8 cellular contexts compared by ENCODE assay signal in the genomic region with DNA sequence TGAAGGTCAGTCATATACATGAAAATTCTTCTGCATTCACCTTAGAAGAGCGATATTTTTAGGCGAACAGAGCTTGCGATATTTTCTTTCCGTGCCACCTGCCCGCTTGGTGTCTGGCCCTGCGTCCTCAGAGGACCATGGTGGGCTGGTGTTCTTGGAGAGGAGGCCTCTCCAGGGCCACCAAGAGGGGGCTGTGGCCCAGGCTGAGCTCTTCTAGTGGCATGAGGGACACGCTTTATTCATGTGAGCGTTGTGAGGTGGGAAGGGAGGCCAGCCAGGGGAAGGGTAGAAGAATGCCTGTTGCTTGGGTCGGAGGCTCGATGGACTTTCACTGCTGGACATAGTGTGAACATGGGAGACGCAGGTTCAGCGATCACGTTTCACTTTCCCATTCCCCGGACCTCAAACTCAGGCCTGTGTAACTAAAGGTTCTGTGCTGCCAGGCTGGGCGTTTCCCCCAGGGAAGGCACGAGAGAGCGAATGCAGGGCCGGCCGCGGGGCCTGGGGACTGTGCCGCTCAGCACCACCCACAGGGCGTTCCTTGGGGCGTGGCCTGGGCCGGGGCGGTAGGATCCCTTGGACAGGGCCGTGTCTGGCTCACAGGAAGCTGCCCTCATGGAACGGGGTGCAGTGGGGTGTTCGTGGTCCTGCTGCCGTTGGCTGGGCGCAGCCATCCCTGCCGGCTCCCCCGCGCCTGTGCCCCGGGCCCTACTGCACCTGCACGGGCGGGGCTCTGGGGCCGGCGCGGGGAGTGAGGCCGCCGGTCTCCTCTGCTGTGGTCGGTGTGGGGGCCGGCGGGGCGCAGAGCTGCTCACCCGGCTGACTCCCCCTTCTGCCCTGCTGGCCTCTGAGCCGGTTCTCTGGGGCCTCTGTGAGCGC. TPM values are rescaled to one million over a fixed set of nuclear protein-coding genes. Genes with fewer than 3 reads are reported as not detected.
DNase-seq lines count a peak whose midpoint lies in the region; ATAC-seq and TF ChIP-seq lines count a peak whose summit lies in the region.

No MANE protein-coding gene starts in this region.

- H3K4me3 ChIP-seq in A673 (ENCODE audit: low read depth, low read length, poor library complexity, severe bottlenecking) (peak overlapping the region; percentile 62), duodenal mucosa (ENCODE audit: low read depth in 1 of 2, low read length in 2 of 2) (peak overlapping the region; percentile 74 to 79), lower lobe of right lung (peak overlapping the region; percentile 61)

- DNase-seq in A673 (ENCODE audit: low spot score), result peak; percentile 73
- DNase-seq in NCI-H345 treated with DMSO at 0.1 percent for 48 hours (lab: John Stamatoyannopoulos, UW; ENCODE audit: unreplicated experiment), result peak; percentile 60
- DNase-seq in activated CD4-positive, alpha-beta T cell treated with anti-CD3 and anti-CD28 coated beads, Interleukin-2, amount 50 U/mL, for 24 hours (ENCODE audit: low read depth in 1 of 2, low spot score in 1 of 2), result peak; percentile 62 to 65
- DNase-seq in lower lobe of right lung, result peak; percentile 96
- DNase-seq in stimulated activated CD4-positive, alpha-beta T cell treated with anti-CD3 and anti-CD28 coated beads, TNF-alpha, amount 100 ng/mL, for 24 hours (ENCODE audit: low read depth in 3 of 3), result peak; percentile 66 to 90 (median 68)

- H3K36me3 ChIP-seq in A673 (ENCODE audit: insufficient read depth, low read length, poor library complexity, severe bottlenecking), result no peaks in the 10 kb centered on the region
- H3K36me3 ChIP-seq in duodenal mucosa (ENCODE audit: control insufficient read depth in 1 of 2, insufficient read depth in 2 of 2, low read length in 2 of 2), result no peaks in the 10 kb centered on the region
- H3K36me3 ChIP-seq in lower lobe of right lung, result no peaks in the 10 kb centered on the region

- H3K9ac ChIP-seq in duodenal mucosa (ENCODE audit: low read depth in 1 of 2, low read length in 2 of 2), result peak overlapping the region; percentile 80 to 85

- CTCF ChIA-PET in A673 (lab: Charles Lee), result no interaction called here

- H3K27ac ChIP-seq in A673 (ENCODE audit: low read depth, low read length, poor library complexity, severe bottlenecking) (no peak overlapping the region), duodenal mucosa (ENCODE audit: low read depth, low read length) (peak overlapping the region; percentile 77), lower lobe of right lung (peak overlapping the region; percentile 84)

- H3K4me1 ChIP-seq in A673 (ENCODE audit: insufficient read depth, low read length, poor library complexity, severe bottlenecking) (no peaks in the 10 kb centered on the region), duodenal mucosa (ENCODE audit: control insufficient read depth in 1 of 2, insufficient read depth in 2 of 2, low read length in 2 of 2) (peaks cover 13 to 14% of the 10 kb centered on the region in 2 donors), lower lobe of right lung (peaks cover 21% of the 10 kb centered on the region)

- peaks cover 44% of the 10 kb centered on the region for H3K27me3 ChIP-seq in A673 (replicated peaks; ENCODE audit: insufficient read depth, low read depth, low read length, poor library complexity)
- H3K27me3 ChIP-seq in duodenal mucosa (ENCODE audit: control insufficient read depth in 1 of 2, insufficient read depth in 2 of 2, low read length in 2 of 2), result peaks cover 4 to 5% of the 10 kb centered on the region in 2 donors
- peaks cover 3% of the 10 kb centered on the region for H3K27me3 ChIP-seq in lower lobe of right lung (ENCODE audit: low read depth)

- POLR2A ChIA-PET in A673 (lab: Charles Lee; ENCODE audit: low non-redundant PET), result no interaction called here

- H3K9me3 ChIP-seq in A673 (ENCODE audit: low read depth, low read length, poor library complexity, severe bottlenecking) (no peaks in the 10 kb centered on the region), duodenal mucosa (ENCODE audit: control insufficient read depth in 1 of 2, low read length in 2 of 2) (no peaks in the 10 kb centered on the region), lower lobe of right lung (no peaks in the 10 kb centered on the region)

- no TSS peak for BruUV-seq in A673 (replicated peaks; lab: Mats Ljungman, UMichigan)

- ATAC-seq in GM18858 (IDR thresholded peaks at IDR 0.05; ENCODE audit: unreplicated experiment) (peak; percentile 76), HG03066 (IDR thresholded peaks at IDR 0.05; ENCODE audit: low read depth, unreplicated experiment) (peak; percentile 85), lower lobe of right lung (peak; percentile 97 to 99)

- no peak for TF ChIP-seq CTCF in A673 (conservative IDR thresholded peaks at IDR 0.05; ENCODE audit: low read depth, low read length)
- TF ChIP-seq CTCF in lower lobe of right lung (IDR thresholded peaks at IDR 0.05), result no peak

- intact Hi-C loops in A673 (cut with micrococcal nuclease; ENCODE audit: unreplicated experiment), result no loop called here
- intact Hi-C loops in lower lobe of right lung (cut with DNase I), result no loop called here

RNA-seq across cellular contexts. Expression of a gene that starts 40.7 kb away (rescaled TPM):
- total RNA-seq in A673 (2021) (128 and 146 TPM in 2 replicates), lower lobe of right lung (135 TPM)

RNA-seq across cellular contexts. Expression of a gene that starts 59.6 kb away (rescaled TPM):
- total RNA-seq in A673 (2021) (not detected in 2 replicates), lower lobe of right lung (0.12 TPM)
